Comparison of ENCODE assay signal across 22 cellular contexts in genomic region chr6:117329926-117330325, GRCh38.
"Had no signal": no experiment of that assay in that cellular context is flagged by ENCODE, and none has a peak within 500 bp of the region (broad histone marks: within the 10 kb centered on the region; RNA-seq: fewer than 3 reads in every experiment).

No MANE protein-coding gene starts in this region.

- H3K36me3 Mint-ChIP-seq: stimulated activated memory B cell treated with anti-CD40 and anti-IgM and Interleukin-4, amounts not matched to agents 10 μg/mL and 1 μg/mL and 100 μg/mL, for 72 hours had no signal

- H3K4me1 ChIP-seq: colonic mucosa, esophagus squamous epithelium, right atrium auricular region, sigmoid colon, tibial artery, upper lobe of left lung, uterus had no signal

- ATAC-seq: left colon; left ventricle myocardium superior; natural killer cell treated with Interleukin-12 subunit alpha and Interleukin-12 subunit beta and Interleukin-15 and Interleukin-18, amount 100 ng/mL, for 72 hours; stimulated activated memory B cell treated with anti-CD40 and anti-IgM and Interleukin-4, amounts not matched to agents 10 μg/mL and 1 μg/mL and 100 μg/mL, for 72 hours had no signal

- H3K27ac Mint-ChIP-seq: natural killer cell treated with Interleukin-12 subunit alpha and Interleukin-12 subunit beta and Interleukin-15 and Interleukin-18, amount 100 ng/mL, for 72 hours; stimulated activated memory B cell treated with anti-CD40 and anti-IgM and Interleukin-4, amounts not matched to agents 10 μg/mL and 1 μg/mL and 100 μg/mL, for 72 hours; stimulated activated naive CD8-positive, alpha-beta T cell treated with anti-CD3 and anti-CD28 coated beads, Interleukin-15, Interleukin-2, amounts not matched to agents 100 ng/mL and 50 ng/mL, for 24 hours had no signal

- H3K27me3 ChIP-seq: colonic mucosa, esophagus squamous epithelium, hepatocyte, right atrium auricular region, sigmoid colon, tibial artery, upper lobe of left lung, uterus had no signal

- H3K4me3 ChIP-seq: colonic mucosa, esophagus squamous epithelium, hepatocyte, lung, right atrium auricular region, sigmoid colon, skin epidermis, tibial artery, upper lobe of left lung, uterus had no signal

- H3K4me1 Mint-ChIP-seq: stimulated activated memory B cell treated with anti-CD40 and anti-IgM and Interleukin-4, amounts not matched to agents 10 μg/mL and 1 μg/mL and 100 μg/mL, for 72 hours had no signal

- H3K36me3 ChIP-seq: colonic mucosa, esophagus squamous epithelium, right atrium auricular region, sigmoid colon, tibial artery, upper lobe of left lung, uterus had no signal

- H3K27ac ChIP-seq: colonic mucosa, esophagus squamous epithelium, hepatocyte, right atrium auricular region, sigmoid colon, skin epidermis, tibial artery, upper lobe of left lung, uterus had no signal

- DNase-seq: colonic mucosa; dermis blood vessel endothelial cell; esophagus squamous epithelium; foreskin fibroblast; head of caudate nucleus; left colon; left ventricle myocardium superior; mesenchymal stem cell; midbrain; sigmoid colon; stimulated activated CD4-positive, alpha-beta T cell treated with anti-CD3 and anti-CD28 coated beads, Interleukin-12 subunit alpha, Interleukin-12 subunit beta, amount 100 ng/mL, for 4 hours; stimulated activated CD4-positive, alpha-beta T cell treated with anti-CD3 and anti-CD28 coated beads, Interleukin-4, amount 100 ng/mL, for 1 hour; tibial artery; uterus had no signal

- H3K9me3 ChIP-seq: colonic mucosa, esophagus squamous epithelium, sigmoid colon, tibial artery, upper lobe of left lung, uterus had no signal

- H3K4me3 Mint-ChIP-seq: natural killer cell treated with Interleukin-12 subunit alpha and Interleukin-12 subunit beta and Interleukin-15 and Interleukin-18, amount 100 ng/mL, for 72 hours; stimulated activated memory B cell treated with anti-CD40 and anti-IgM and Interleukin-4, amounts not matched to agents 10 μg/mL and 1 μg/mL and 100 μg/mL, for 72 hours; stimulated activated naive CD8-positive, alpha-beta T cell treated with anti-CD3 and anti-CD28 coated beads, Interleukin-15, Interleukin-2, amounts not matched to agents 100 ng/mL and 50 ng/mL, for 24 hours had no signal

- H3K9me3 Mint-ChIP-seq: stimulated activated naive CD8-positive, alpha-beta T cell treated with anti-CD3 and anti-CD28 coated beads, Interleukin-15, Interleukin-2, amounts not matched to agents 100 ng/mL and 50 ng/mL, for 24 hours had no signal
